10 cellular contexts compared by ENCODE assay signal in the genomic region with DNA sequence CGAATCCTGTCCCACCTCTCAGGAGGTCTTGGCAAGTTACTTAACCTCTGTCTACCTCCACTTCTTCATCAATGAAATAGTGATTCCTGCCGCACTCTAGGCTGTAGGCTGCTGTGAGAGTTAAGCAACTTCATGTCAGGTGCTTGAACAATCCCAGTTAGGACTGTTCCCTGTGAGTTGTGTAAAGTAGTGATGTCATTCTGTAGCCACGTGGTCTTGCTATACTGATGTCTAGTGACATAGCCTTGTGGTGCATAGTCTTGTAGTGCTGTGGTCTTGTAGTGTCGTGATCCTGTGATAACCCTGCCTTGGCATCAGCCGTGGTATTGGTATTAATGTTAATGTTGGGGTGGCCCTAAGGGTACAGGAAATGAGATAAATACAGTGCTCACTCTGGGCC. TPM values are rescaled to one million over a fixed set of nuclear protein-coding genes. Genes with fewer than 3 reads are reported as not detected.
DNase-seq lines count a peak whose midpoint lies in the region; ATAC-seq and TF ChIP-seq lines count a peak whose summit lies in the region.
"Had no signal": no experiment of that assay in that cellular context is flagged by ENCODE, and none has a peak within 500 bp of the region (broad histone marks: within the 10 kb centered on the region; RNA-seq: fewer than 3 reads in every experiment).

No MANE protein-coding gene starts in this region.

- intact Hi-C loops in upper lobe of right lung (cut with DNase I), result no loop called here
- intact Hi-C loops in transverse colon (cut with DNase I; ENCODE audit: low total_unique reads), result no loop called here

- peaks cover 45% of the 10 kb centered on the region for H3K4me1 Mint-ChIP-seq in activated T-cell treated with anti-CD3 and anti-CD28 coated beads, Interleukin-2, amount 50 U/mL, for 4 hours (ENCODE audit: low read depth)
- peaks cover 39% of the 10 kb centered on the region for H3K4me1 Mint-ChIP-seq in activated T-cell treated with anti-CD3 and anti-CD28 coated beads, Interleukin-2, amount 50 U/mL, for 24 hours (ENCODE audit: low read depth)
- peaks cover 44% of the 10 kb centered on the region for H3K4me1 Mint-ChIP-seq in T-helper 17 cell

- H3K27ac ChIP-seq in upper lobe of right lung (no peak overlapping the region), transverse colon (no peak overlapping the region)

- H3K4me1 ChIP-seq in upper lobe of right lung (peaks cover 15% of the 10 kb centered on the region), transverse colon (peaks cover 6 to 32% (median 12%) of the 10 kb centered on the region in 4 donors)

- TF ChIP-seq CTCF in fibroblast of mammary gland (conservative IDR thresholded peaks at IDR 0.05; ENCODE audit: control insufficient read depth, insufficient read depth, low read depth, low read length), result no peak
- TF ChIP-seq CTCF in upper lobe of right lung (IDR thresholded peaks at IDR 0.05), result no peak
- no peak for TF ChIP-seq CTCF in transverse colon (IDR thresholded peaks at IDR 0.05)

- peaks cover 8% of the 10 kb centered on the region for H3K27me3 ChIP-seq in upper lobe of right lung
- H3K27me3 ChIP-seq in transverse colon, result peaks cover 32% of the 10 kb centered on the region

- no peaks in the 10 kb centered on the region for H3K36me3 Mint-ChIP-seq in activated T-cell treated with anti-CD3 and anti-CD28 coated beads, Interleukin-2, amount 50 U/mL, for 4 hours (ENCODE audit: insufficient read depth)
- no peaks in the 10 kb centered on the region for H3K36me3 Mint-ChIP-seq in activated T-cell treated with anti-CD3 and anti-CD28 coated beads, Interleukin-2, amount 50 U/mL, for 24 hours (ENCODE audit: low read depth)
- no peaks in the 10 kb centered on the region for H3K36me3 Mint-ChIP-seq in T-helper 17 cell (ENCODE audit: low read depth)

- peak; percentile 15 to 21 for ATAC-seq in activated T-cell treated with anti-CD3 and anti-CD28 coated beads, Interleukin-2, amount 50 U/mL, for 4 hours
- ATAC-seq in T-helper 17 cell (peak; percentile 20), upper lobe of right lung (peak; percentile 49)

- DNase-seq in activated T-cell treated with anti-CD3 and anti-CD28 coated beads, Interleukin-2, amount 50 U/mL, for 4 hours, result no peak
- DNase-seq in activated T-cell treated with anti-CD3 and anti-CD28 coated beads, Interleukin-2, amount 50 U/mL, for 24 hours, result no peak
- DNase-seq in T-helper 17 cell, result no peak
- DNase-seq in fibroblast of mammary gland (ENCODE audit: low read depth), result peak; percentile 57
- DNase-seq in upper lobe of right lung, result no peak
- DNase-seq in transverse colon, result no peak
- no peak for DNase-seq in Kasumi-1 (lab: John Stamatoyannopoulos, UW)
- DNase-seq in NCI-H2081 treated with DMSO at 0.1 percent for 48 hours (lab: John Stamatoyannopoulos, UW), result no peak
- DNase-seq: activated naive CD4-positive, alpha-beta T cell treated with anti-CD3 and anti-CD28 coated beads, Interleukin-2, amount 50 U/mL, for 16 hours; KBM-7 had no signal

- in situ Hi-C loops in transverse colon (cut with MboI; ENCODE audit: low pct_ligation_motif_present in 1 of 4, low pct_unique_long_range_greater_than_20kb in 1 of 4, low sequenced_read_pairs in 3 of 4), result no loop called here

- no peaks in the 10 kb centered on the region for H3K27me3 Mint-ChIP-seq in activated T-cell treated with anti-CD3 and anti-CD28 coated beads, Interleukin-2, amount 50 U/mL, for 4 hours (ENCODE audit: low read depth)
- H3K27me3 Mint-ChIP-seq in activated T-cell treated with anti-CD3 and anti-CD28 coated beads, Interleukin-2, amount 50 U/mL, for 24 hours, result no peaks in the 10 kb centered on the region
- no peaks in the 10 kb centered on the region for H3K27me3 Mint-ChIP-seq in T-helper 17 cell

- no peak overlapping the region for H3K27ac Mint-ChIP-seq in activated T-cell treated with anti-CD3 and anti-CD28 coated beads, Interleukin-2, amount 50 U/mL, for 24 hours
- peak overlapping the region; percentile 86 for H3K27ac Mint-ChIP-seq in T-helper 17 cell

- WGBS in transverse colon (ENCODE audit: low coverage in 1 of 2), 2 donors, result 43% methylated on average over 5 of the region's 5 CpGs; no CpG with 5 or more reads in 1 of the 2 donors

- no peaks in the 10 kb centered on the region for H3K9me3 Mint-ChIP-seq in activated T-cell treated with anti-CD3 and anti-CD28 coated beads, Interleukin-2, amount 50 U/mL, for 4 hours
- H3K9me3 Mint-ChIP-seq in activated T-cell treated with anti-CD3 and anti-CD28 coated beads, Interleukin-2, amount 50 U/mL, for 24 hours, result no peaks in the 10 kb centered on the region

- H3K36me3 ChIP-seq in upper lobe of right lung (no peaks in the 10 kb centered on the region), transverse colon (no peaks in the 10 kb centered on the region)

- no peak overlapping the region for H3K4me3 Mint-ChIP-seq in activated T-cell treated with anti-CD3 and anti-CD28 coated beads, Interleukin-2, amount 50 U/mL, for 4 hours
- H3K4me3 Mint-ChIP-seq in activated T-cell treated with anti-CD3 and anti-CD28 coated beads, Interleukin-2, amount 50 U/mL, for 24 hours, result no peak overlapping the region
- H3K4me3 Mint-ChIP-seq in T-helper 17 cell, result peak overlapping the region; percentile 63

- H3K4me3 ChIP-seq in fibroblast of mammary gland (ENCODE audit: control insufficient read depth, low read depth, low read length), result no peak overlapping the region
- no peak overlapping the region for H3K4me3 ChIP-seq in upper lobe of right lung
- no peak overlapping the region for H3K4me3 ChIP-seq in transverse colon

- no peak for TF ChIP-seq POLR2A in transverse colon (IDR thresholded peaks at IDR 0.05)

- no peak for TF ChIP-seq EP300 in transverse colon (IDR thresholded peaks at IDR 0.05; ENCODE audit: low read depth)

- H3K9me3 ChIP-seq in T-helper 17 cell (ENCODE audit: control insufficient read depth, low read length, poor library complexity, severe bottlenecking) (no peaks in the 10 kb centered on the region), upper lobe of right lung (no peaks in the 10 kb centered on the region), transverse colon (no peaks in the 10 kb centered on the region)

RNA-seq across cellular contexts. Expression of a gene that starts 30.3 kb away (rescaled TPM):
- 10 to 100 TPM; 30.4 to 41.1 (median 33.0) TPM for total RNA-seq in activated T-cell treated with anti-CD3 and anti-CD28 coated beads, Interleukin-2, amount 50 U/mL, for 4 hours
- total RNA-seq in T-helper 17 cell (10 to 100 TPM; 51.8 to 52.2 TPM), upper lobe of right lung (13.6 TPM), transverse colon (10 to 100 TPM; 17.7 to 68.3 (median 22.2) TPM)
